ENCODE assay signal across 1 cellular context in the genomic region with DNA sequence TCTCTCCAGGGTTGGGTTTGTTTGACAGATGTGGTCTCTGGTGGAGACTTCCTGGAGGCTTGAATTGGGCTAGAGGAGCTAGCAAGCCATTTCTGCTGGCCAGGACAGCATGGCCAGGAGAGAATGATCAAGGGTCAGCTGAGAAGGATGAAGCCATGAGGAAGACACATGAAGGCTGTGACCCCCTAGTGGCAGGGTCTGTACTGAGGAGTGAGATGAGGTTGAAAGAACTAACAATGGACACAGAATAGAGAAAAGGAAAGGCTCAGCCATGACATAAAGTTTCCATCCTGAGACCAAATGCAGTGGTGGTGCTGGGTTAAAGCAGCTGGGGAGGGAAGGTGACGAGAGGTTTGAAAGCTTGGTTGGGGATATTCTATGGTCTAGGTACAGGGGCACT.
TF ChIP-seq lines count a peak whose summit lies in the region.

No MANE protein-coding gene starts in this region.

TF ChIP-seq in GM12878, 131 proteins besides CTCF, POLR2A, EP300 and RAD21:
- TF ChIP-seq, protein P1, sequence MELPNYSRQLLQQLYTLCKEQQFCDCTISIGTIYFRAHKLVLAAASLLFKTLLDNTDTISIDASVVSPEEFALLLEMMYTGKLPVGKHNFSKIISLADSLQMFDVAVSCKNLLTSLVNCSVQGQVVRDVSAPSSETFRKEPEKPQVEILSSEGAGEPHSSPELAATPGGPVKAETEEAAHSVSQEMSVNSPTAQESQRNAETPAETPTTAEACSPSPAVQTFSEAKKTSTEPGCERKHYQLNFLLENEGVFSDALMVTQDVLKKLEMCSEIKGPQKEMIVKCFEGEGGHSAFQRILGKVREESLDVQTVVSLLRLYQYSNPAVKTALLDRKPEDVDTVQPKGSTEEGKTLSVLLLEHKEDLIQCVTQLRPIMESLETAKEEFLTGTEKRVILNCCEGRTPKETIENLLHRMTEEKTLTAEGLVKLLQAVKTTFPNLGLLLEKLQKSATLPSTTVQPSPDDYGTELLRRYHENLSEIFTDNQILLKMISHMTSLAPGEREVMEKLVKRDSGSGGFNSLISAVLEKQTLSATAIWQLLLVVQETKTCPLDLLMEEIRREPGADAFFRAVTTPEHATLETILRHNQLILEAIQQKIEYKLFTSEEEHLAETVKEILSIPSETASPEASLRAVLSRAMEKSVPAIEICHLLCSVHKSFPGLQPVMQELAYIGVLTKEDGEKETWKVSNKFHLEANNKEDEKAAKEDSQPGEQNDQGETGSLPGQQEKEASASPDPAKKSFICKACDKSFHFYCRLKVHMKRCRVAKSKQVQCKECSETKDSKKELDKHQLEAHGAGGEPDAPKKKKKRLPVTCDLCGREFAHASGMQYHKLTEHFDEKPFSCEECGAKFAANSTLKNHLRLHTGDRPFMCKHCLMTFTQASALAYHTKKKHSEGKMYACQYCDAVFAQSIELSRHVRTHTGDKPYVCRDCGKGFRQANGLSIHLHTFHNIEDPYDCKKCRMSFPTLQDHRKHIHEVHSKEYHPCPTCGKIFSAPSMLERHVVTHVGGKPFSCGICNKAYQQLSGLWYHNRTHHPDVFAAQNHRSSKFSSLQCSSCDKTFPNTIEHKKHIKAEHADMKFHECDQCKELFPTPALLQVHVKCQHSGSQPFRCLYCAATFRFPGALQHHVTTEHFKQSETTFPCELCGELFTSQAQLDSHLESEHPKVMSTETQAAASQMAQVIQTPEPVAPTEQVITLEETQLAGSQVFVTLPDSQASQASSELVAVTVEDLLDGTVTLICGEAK (IDR thresholded peaks at IDR 0.05; ENCODE audit: borderline replicate concordance) = no peak
- TF ChIP-seq HDAC6 (IDR thresholded peaks at IDR 0.05; ENCODE audit: unreplicated experiment) (no peak), CHD1 (IDR thresholded peaks at IDR 0.05; ENCODE audit: low read depth, low read length) (no peak), MYB (IDR thresholded peaks at IDR 0.05; ENCODE audit: borderline replicate concordance, low read depth, low read length) (no peak), NR2C1 (IDR thresholded peaks at IDR 0.05) (no peak), ZBED1 (IDR thresholded peaks at IDR 0.05; ENCODE audit: borderline replicate concordance) (no peak)
- TF ChIP-seq, protein P2, sequence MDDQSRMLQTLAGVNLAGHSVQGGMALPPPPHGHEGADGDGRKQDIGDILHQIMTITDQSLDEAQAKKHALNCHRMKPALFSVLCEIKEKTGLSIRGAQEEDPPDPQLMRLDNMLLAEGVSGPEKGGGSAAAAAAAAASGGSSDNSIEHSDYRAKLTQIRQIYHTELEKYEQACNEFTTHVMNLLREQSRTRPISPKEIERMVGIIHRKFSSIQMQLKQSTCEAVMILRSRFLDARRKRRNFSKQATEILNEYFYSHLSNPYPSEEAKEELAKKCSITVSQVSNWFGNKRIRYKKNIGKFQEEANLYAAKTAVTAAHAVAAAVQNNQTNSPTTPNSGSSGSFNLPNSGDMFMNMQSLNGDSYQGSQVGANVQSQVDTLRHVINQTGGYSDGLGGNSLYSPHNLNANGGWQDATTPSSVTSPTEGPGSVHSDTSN (IDR thresholded peaks at IDR 0.05; ENCODE audit: insufficient replicate concordance, low read depth, low read length) = no peak
